In genomic region chr3:154316974-154317767, GRCh38 we compare ENCODE assay signal across 17 cellular contexts. TPM values are rescaled to one million over a fixed set of nuclear protein-coding genes. Genes with fewer than 3 reads are reported as not detected.
DNase-seq lines count a peak whose midpoint lies in the region; ATAC-seq, FAIRE-seq and TF ChIP-seq lines count a peak whose summit lies in the region.
"Had no signal": no experiment of that assay in that cellular context is flagged by ENCODE, and none has a peak within 500 bp of the region (broad histone marks: within the 10 kb centered on the region; RNA-seq: fewer than 3 reads in every experiment).

No MANE protein-coding gene starts in this region.

- H4K91ac ChIP-seq in IMR-90 (ENCODE audit: insufficient read depth, low read depth, low read length), result no peak overlapping the region

- SMC1A ChIA-PET in GM12878 (lab: Charles Lee; ENCODE audit: uncharacterized antibody, unreplicated experiment), result interaction anchor here (1.2 to 1.5 kb wide), 2 partner anchors 8 to 10 kb away, joined by 3 read pairs; no protein-coding TSS in a partner anchor

- H3K9me1 ChIP-seq in IMR-90 (ENCODE audit: insufficient read depth, low read length), result no peaks in the 10 kb centered on the region; the same call in none of the 2 replicates

- H2BK20ac ChIP-seq in IMR-90 (ENCODE audit: low read depth, low read length), result no peak overlapping the region

- CTCF ChIA-PET in CD8-positive, alpha-beta memory T cell (lab: Charles Lee), result interaction anchor here (1.2 kb wide), 1 partner anchor 1489 kb away, joined by 3 read pairs; the partner anchor contains the start of gene C3orf33
- CTCF ChIA-PET in IMR-90 (lab: Yijun Ruan, JAX) (no interaction called here), GM12878 (lab: Yijun Ruan, JAX) (interaction anchor here (1.2 kb wide), 1 partner anchor 12 kb away, joined by 3 read pairs; no protein-coding TSS in a partner anchor)

- RAD21 ChIA-PET in GM12878 (lab: Charles Lee; ENCODE audit: unreplicated experiment), result interaction anchor here (1.0 kb wide), 1 partner anchor 19 kb away, joined by 3 read pairs; no protein-coding TSS in a partner anchor

- H3K14ac ChIP-seq in IMR-90 (replicated peaks; ENCODE audit: low read depth, low read length), result no peak overlapping the region

- H3K27ac ChIP-seq in CD8-positive, alpha-beta memory T cell (ENCODE audit: low read depth, low read length), result no peak overlapping the region
- H3K27ac ChIP-seq in IMR-90 (ENCODE audit: insufficient read depth, low read length) (no peak overlapping the region), GM12878 (ENCODE audit: control insufficient read depth, insufficient read depth) (no peak overlapping the region; the same call in 1 of the 2 replicates)
- H3K27ac ChIP-seq: thoracic aorta had no signal

- H2AK5ac ChIP-seq in IMR-90 (ENCODE audit: low read depth, low read length), result no peak overlapping the region

- no peak for TF ChIP-seq EP300 in GM12878 (IDR thresholded peaks at IDR 0.05; ENCODE audit: borderline replicate concordance in 1 of 2, control insufficient read depth in 1 of 2, low read depth in 2 of 2, low read length in 2 of 2)

- H2BK5ac ChIP-seq in IMR-90 (ENCODE audit: low read depth, low read length, poor library complexity, severe bottlenecking), result no peak overlapping the region

- H2AK9ac ChIP-seq in IMR-90 (replicated peaks; ENCODE audit: low read depth, low read length, poor library complexity), result no peak overlapping the region

- no peak for TF ChIP-seq CTCF in IMR-90 (conservative IDR thresholded peaks at IDR 0.05; ENCODE audit: low read depth, low read length)
- TF ChIP-seq CTCF in GM12878 (IDR thresholded peaks at IDR 0.05 in 2 of 3, conservative IDR thresholded peaks at IDR 0.05 in 1 of 3; ENCODE audit: control insufficient read depth in 2 of 3, extremely low read depth in 1 of 3, insufficient read depth in 1 of 3, low read depth in 3 of 3, low read length in 3 of 3), result no peak

- no peak overlapping the region for H3K18ac ChIP-seq in IMR-90 (ENCODE audit: low read depth, low read length)

- TF ChIP-seq RAD21 in IMR-90 (IDR thresholded peaks at IDR 0.05; ENCODE audit: low read length), result no peak
- TF ChIP-seq RAD21 in GM12878 (IDR thresholded peaks at IDR 0.05; ENCODE audit: insufficient read depth, low read depth, low read length), result no peak

- no peak for FAIRE-seq in GM12878 (lab: Jason Lieb, UNC)
- FAIRE-seq: K562, small intestine had no signal

- peaks cover 33% of the 10 kb centered on the region; the same call in 1 of the 2 replicates for H4K20me1 ChIP-seq in IMR-90 (ENCODE audit: insufficient read depth, low read length)
- no peaks in the 10 kb centered on the region for H4K20me1 ChIP-seq in GM12878 (ENCODE audit: control insufficient read depth, insufficient read depth)

- 83% methylated on average over 1 of the region's 5 CpGs; no CpG with 5 or more reads in 1 of the 2 experiments for WGBS in IMR-90 (ENCODE audit: extremely low coverage in 2 of 2, insufficient read length in 1 of 2), 2 experiments
- WGBS in GM12878 (ENCODE audit: insufficient coverage, insufficient replicate concordance, low lambda C conversion rate, missing lambda C conversion rate), result 71% methylated on average over 5 of the region's 5 CpGs

- peaks cover 12% of the 10 kb centered on the region for H3K36me3 ChIP-seq in CD8-positive, alpha-beta memory T cell (ENCODE audit: insufficient read depth, low read length)
- H3K36me3 ChIP-seq in IMR-90 (ENCODE audit: control insufficient read depth, insufficient read depth, low read length) (peaks cover 2% of the 10 kb centered on the region; the same call in 1 of the 2 replicates), GM12878 (ENCODE audit: control insufficient read depth in 2 of 2, insufficient read depth in 2 of 2, low read length in 1 of 2) (peaks cover 0 to 17% of the 10 kb centered on the region in 2 experiments)

- no peak overlapping the region for H3K56ac ChIP-seq in IMR-90 (ENCODE audit: extremely low read depth, insufficient read depth, low read length)

- H3K4me2 ChIP-seq in IMR-90 (ENCODE audit: low read depth, low read length) (no peak overlapping the region; the same call in 1 of the 2 replicates), GM12878 (ENCODE audit: control insufficient read depth, insufficient read depth) (peak overlapping the region; percentile 40)

- H3K79me1 ChIP-seq in IMR-90 (ENCODE audit: low read depth in 1 of 2, low read length in 2 of 2), result peaks cover 13 to 49% of the 10 kb centered on the region in 2 experiments; a peak in 3 of 4 replicates

- TF ChIP-seq POLR2A in IMR-90 (IDR thresholded peaks at IDR 0.05; ENCODE audit: low read depth, low read length), result no peak
- TF ChIP-seq POLR2A in GM12878 (IDR thresholded peaks at IDR 0.05; ENCODE audit: low read depth, low read length), result no peak

- no peak for DNase-seq in CD8-positive, alpha-beta memory T cell
- DNase-seq in IMR-90, result no peak
- no peak for DNase-seq in GM12878 (ENCODE audit: low read depth, low spot score)
- no peak for DNase-seq in naive thymus-derived CD8-positive, alpha-beta T cell
- DNase-seq in cortex of kidney (lab: John Stamatoyannopoulos, UW), result no peak
- no peak for DNase-seq in hippocampal formation (lab: John Stamatoyannopoulos, UW)
- DNase-seq in NK-92 (lab: John Stamatoyannopoulos, UW; ENCODE audit: unreplicated experiment), result no peak
- no peak for DNase-seq in NCI-H2227 (lab: John Stamatoyannopoulos, UW; ENCODE audit: unreplicated experiment)
- DNase-seq: erythroblast, left ventricle myocardium superior, NCI-H187, NCI-H748 treated with DMSO at 0.1 percent for 48 hours, occipital lobe, SHP77 treated with DMSO at 0.1 percent for 48 hours, small intestine had no signal

- no peak overlapping the region; the same call in 1 of the 2 replicates for H3K23ac ChIP-seq in IMR-90 (ENCODE audit: low read depth, low read length)

- peaks cover 24 to 36% (median 27%) of the 10 kb centered on the region in 3 donors for H3K4me1 Mint-ChIP-seq in CD8-positive, alpha-beta memory T cell
- peaks cover 0 to 27% (median 14%) of the 10 kb centered on the region in 4 donors for H3K4me1 Mint-ChIP-seq in naive thymus-derived CD8-positive, alpha-beta T cell

- ATAC-seq in IMR-90 (ENCODE audit: low read depth) (peak; percentile 61; the same call in 1 of the 2 replicates), GM12878 (0 out of 3 replicates have a peak, but pooled peaks have one; percentile 10)
- ATAC-seq in naive thymus-derived CD8-positive, alpha-beta T cell, result no peak
- ATAC-seq: K562, left ventricle myocardium superior had no signal

- H3K4me3 Mint-ChIP-seq in CD8-positive, alpha-beta memory T cell, result peak overlapping the region in 6 of 7 donors; percentile 6 to 56 (median 46)
- H3K4me3 Mint-ChIP-seq in naive thymus-derived CD8-positive, alpha-beta T cell, result peak overlapping the region in 7 of 10 donors; percentile 22 to 68 (median 43)

- no peaks in the 10 kb centered on the region for H3K9me3 Mint-ChIP-seq in CD8-positive, alpha-beta memory T cell
- H3K9me3 Mint-ChIP-seq in naive thymus-derived CD8-positive, alpha-beta T cell, result no peaks in the 10 kb centered on the region

- intact Hi-C loops in IMR-90 (cut with micrococcal nuclease), result no loop called here
- intact Hi-C loops in GM12878 (cut with micrococcal nuclease; ENCODE audit: unreplicated experiment), result loop anchor here (10.0 kb wide), 1 partner anchor 1152 kb away; the partner anchor contains the start of gene RAP2B

- peak overlapping the region in 1 of 2 experiments; percentile 35; a peak in 1 of 4 replicates for H4K8ac ChIP-seq in IMR-90 (ENCODE audit: low read depth in 2 of 2, low read length in 2 of 2)

- peaks cover 56% of the 10 kb centered on the region for H3K4me1 ChIP-seq in CD8-positive, alpha-beta memory T cell (ENCODE audit: insufficient read depth, low read length)
- H3K4me1 ChIP-seq in IMR-90 (ENCODE audit: control insufficient read depth, insufficient read depth, low read length), result peaks cover 4% of the 10 kb centered on the region
- no peaks in the 10 kb centered on the region; the same call in 1 of the 2 replicates for H3K4me1 ChIP-seq in GM12878 (ENCODE audit: control insufficient read depth, insufficient read depth, low read length)

- POLR2A ChIA-PET in CD8-positive, alpha-beta memory T cell (lab: Charles Lee), result no interaction called here
- POLR2A ChIA-PET in IMR-90 (lab: Charles Lee; ENCODE audit: unreplicated experiment), result interaction anchor here (0.5 kb wide), 1 partner anchor 482 kb away, joined by 5 read pairs; no protein-coding TSS in a partner anchor
- POLR2A ChIA-PET in GM12878 (lab: Charles Lee), result interaction anchor here (0.7 to 0.8 kb wide), 2 partner anchors 16 to 1471 kb away, joined by 3 read pairs; no protein-coding TSS in a partner anchor
- POLR2A ChIA-PET in naive thymus-derived CD8-positive, alpha-beta T cell (lab: Charles Lee), result no interaction called here

- H3K9ac ChIP-seq in IMR-90 (ENCODE audit: low read depth, low read length), result no peak overlapping the region
- H3K9ac ChIP-seq in GM12878 (ENCODE audit: control insufficient read depth, insufficient read depth, low read length), result no peak overlapping the region; the same call in 1 of the 2 replicates

- H3K27ac Mint-ChIP-seq in CD8-positive, alpha-beta memory T cell, result peak overlapping the region in 6 of 8 donors; percentile 18 to 84 (median 75)
- H3K27ac Mint-ChIP-seq in naive thymus-derived CD8-positive, alpha-beta T cell, result peak overlapping the region in 9 of 10 donors; percentile 8 to 73 (median 35)

- dilution Hi-C loops in IMR-90 (cut with HindIII; ENCODE audit: low sequenced_read_pairs, unreplicated experiment), result no loop called here

- no peak overlapping the region for H4K5ac ChIP-seq in IMR-90 (ENCODE audit: low read depth, low read length)

- no peak overlapping the region for H2AFZ ChIP-seq in IMR-90 (replicated peaks; ENCODE audit: low read length, poor library complexity)
- no peak overlapping the region for H2AFZ ChIP-seq in GM12878 (ENCODE audit: control insufficient read depth, low read depth, low read length)

- peaks cover 7 to 48% (median 23%) of the 10 kb centered on the region in 3 donors for H3K36me3 Mint-ChIP-seq in CD8-positive, alpha-beta memory T cell
- peaks cover 0 to 58% (median 23%) of the 10 kb centered on the region in 3 donors for H3K36me3 Mint-ChIP-seq in naive thymus-derived CD8-positive, alpha-beta T cell

- H3K27me3 Mint-ChIP-seq in CD8-positive, alpha-beta memory T cell, result no peaks in the 10 kb centered on the region
- H3K27me3 Mint-ChIP-seq in naive thymus-derived CD8-positive, alpha-beta T cell, result no peaks in the 10 kb centered on the region

- BruUV-seq in IMR-90 (replicated peaks; lab: Mats Ljungman, UMichigan) (no TSS peak), GM12878 (replicated peaks; lab: Mats Ljungman, UMichigan) (no TSS peak)

- H3K9me3 ChIP-seq in CD8-positive, alpha-beta memory T cell (ENCODE audit: low read length), result no peaks in the 10 kb centered on the region
- no peaks in the 10 kb centered on the region for H3K9me3 ChIP-seq in IMR-90 (ENCODE audit: control insufficient read depth, insufficient read depth, low read length)
- H3K9me3 ChIP-seq in GM12878 (replicated peaks; ENCODE audit: control insufficient read depth, insufficient read depth, low read length), result no peaks in the 10 kb centered on the region; the same call in 2 of the 3 replicates
- H3K9me3 ChIP-seq: thoracic aorta had no signal

- in situ Hi-C loops in IMR-90 (cut with MboI; ENCODE audit: low sequenced_read_pairs), result no loop called here
- in situ Hi-C loops in GM12878 (cut with MboI), result no loop called here

- no peak overlapping the region for H3K4ac ChIP-seq in IMR-90 (ENCODE audit: low read depth, low read length)

- H2BK15ac ChIP-seq in IMR-90 (ENCODE audit: low read depth, low read length), result no peak overlapping the region

- H3K4me3 ChIP-seq in CD8-positive, alpha-beta memory T cell (ENCODE audit: low read length), result no peak overlapping the region
- no peak overlapping the region for H3K4me3 ChIP-seq in IMR-90 (ENCODE audit: insufficient read depth, low read depth, low read length)
- H3K4me3 ChIP-seq in GM12878, result peak overlapping the region; percentile 21; the same call in 1 of the 2 replicates
- H3K4me3 ChIP-seq: K562, thoracic aorta had no signal

- peaks cover 62% of the 10 kb centered on the region for H3K79me2 ChIP-seq in GM12878 (ENCODE audit: control insufficient read depth, insufficient read depth, low read length)

- H2BK120ac ChIP-seq in IMR-90 (ENCODE audit: low read depth, low read length), result no peak overlapping the region

- H3K27me3 ChIP-seq in CD8-positive, alpha-beta memory T cell (ENCODE audit: insufficient read depth, low read length, poor library complexity, severe bottlenecking), result no peaks in the 10 kb centered on the region
- H3K27me3 ChIP-seq in IMR-90 (ENCODE audit: control insufficient read depth, insufficient read depth, low read length) (no peaks in the 10 kb centered on the region), GM12878 (replicated peaks in 1 of 2; ENCODE audit: control insufficient read depth in 2 of 2, insufficient read depth in 2 of 2, low read length in 1 of 2) (no peaks in the 10 kb centered on the region)

RNA-seq across cellular contexts. Expression of gene DHX36, which starts 7.1 kb away (rescaled TPM):
- 10 to 100 TPM; 74.6 to 86.8 TPM for total RNA-seq in CD8-positive, alpha-beta memory T cell
- 19.9 TPM for polyA plus RNA-seq in CD8-positive, alpha-beta memory T cell
- total RNA-seq in IMR-90 (2012; rRNA removed), result 27.1 and 34.7 TPM in 2 replicates
- polyA plus RNA-seq in IMR-90 (2012; rRNA removed), result 19.5 and 30.2 TPM in 2 replicates
- 3.5 and 16.3 TPM in 2 replicates for polyA plus RNA-seq in IMR-90 (2012; cell fraction: cytosol; rRNA removed)
- 5.7 and 53.2 TPM in 2 replicates for polyA plus RNA-seq in IMR-90 (2012; cell fraction: nucleus; rRNA removed; ENCODE audit: low replicate concordance)
- 214 and 215 TPM in 2 replicates for total RNA-seq in GM12878 (2013; cell fraction: nucleolus; rRNA removed)
- 41.3 and 48.4 TPM in 2 replicates for total RNA-seq in GM12878 (2014; rRNA removed)
- total RNA-seq in GM12878 (2014; rRNA removed; fragmentation: Illumina TruSeq; extraction: Trizol), result 43.1 and 44.7 TPM in 2 replicates
- total RNA-seq in GM12878 (2021), result 53.6 and 54.0 TPM in 2 replicates
- 16.5 TPM for polyA plus RNA-seq in GM12878 (2011; ENCODE audit: low read depth)
- polyA plus RNA-seq in GM12878 (2011; rRNA removed), result 70.5 and 84.7 TPM in 2 replicates
- polyA plus RNA-seq in GM12878 (2011; cell fraction: cytosol; rRNA removed), result 21.6 and 32.0 TPM in 2 replicates
- polyA plus RNA-seq in GM12878 (2011; cell fraction: nucleus; rRNA removed), result 45.9 and 53.1 TPM in 2 replicates
- polyA plus RNA-seq in GM12878 (2012), result 21.3 and 27.8 TPM in 2 replicates
- 55.5 and 73.6 TPM in 2 replicates for polyA plus RNA-seq in GM12878 (2014; fragmentation: Illumina TruSeq; extraction: Trizol)
- polyA plus RNA-seq in GM12878 (2014; fragmentation: Nextera tagmentation; extraction: Ambion mirVana), result 10 to 100 TPM; 40.8 to 41.9 TPM
- polyA plus RNA-seq in GM12878 (2014; rRNA removed), result 34.2 and 36.3 TPM in 2 replicates
- 10 to 100 TPM; 16.2 to 21.1 TPM for polyA plus RNA-seq in GM12878 (2016; fragmentation: Nextera tagmentation; extraction: Ambion mirVana)
- 19.4 and 31.2 TPM in 2 replicates for polyA minus RNA-seq in GM12878 (2011; rRNA and poly(A)+ RNA removed)
- polyA minus RNA-seq in GM12878 (2011; cell fraction: cytosol; rRNA and poly(A)+ RNA removed), result 11.4 and 31.5 TPM in 2 replicates
- polyA minus RNA-seq in GM12878 (2011; cell fraction: nucleus; rRNA and poly(A)+ RNA removed), result 33.0 and 66.8 TPM in 2 replicates
- total RNA-seq in naive thymus-derived CD8-positive, alpha-beta T cell, result 100 to 1,000 TPM; 117 to 121 TPM
- 10 to 100 TPM; 15.2 to 16.6 (median 15.6) TPM for polyA plus RNA-seq in naive thymus-derived CD8-positive, alpha-beta T cell

Comparison
In these comparisons a context has a peak if more than half of its experiments do, and no peak if none do; other contexts are left out.
1. ATAC-seq: peak in IMR-90 (single experiment) and GM12878 (single experiment); none in naive thymus-derived CD8-positive, alpha-beta T cell (0 of 2).
2. POLR2A ChIA-PET loops: an anchor here in IMR-90 (0.5 kb wide) and GM12878 (0.7 to 0.8 kb wide); none called in CD8-positive, alpha-beta memory T cell and naive thymus-derived CD8-positive, alpha-beta T cell.